17 cellular contexts compared by ENCODE assay signal in the genomic region with DNA sequence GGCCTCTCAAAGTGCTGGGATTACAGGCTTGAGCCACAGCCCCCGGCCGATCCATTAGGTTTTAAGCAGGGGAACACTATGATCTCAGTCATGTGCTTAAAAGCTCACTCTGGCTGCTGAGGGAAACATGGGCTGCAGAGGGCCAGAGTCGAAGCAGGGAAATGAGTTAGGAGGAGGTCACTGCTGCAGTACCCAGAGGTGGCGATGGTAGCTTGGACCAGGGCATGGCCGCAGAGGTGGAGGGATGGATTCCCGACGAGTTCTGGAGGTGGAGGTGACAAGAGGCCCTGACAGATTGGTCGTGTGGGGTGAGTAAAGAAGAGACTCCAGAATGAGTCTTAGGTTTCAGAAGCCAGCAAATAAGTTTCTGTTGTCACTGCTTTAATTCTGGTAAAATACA.
"Had no signal": no experiment of that assay in that cellular context is flagged by ENCODE, and none has a peak within 500 bp of the region (broad histone marks: within the 10 kb centered on the region; RNA-seq: fewer than 3 reads in every experiment).

No MANE protein-coding gene starts in this region.

- H3K27ac ChIP-seq: brain microvascular endothelial cell, heart right ventricle, left ventricle myocardium inferior, psoas muscle, SK-N-MC, skin epidermis had no signal

- H3K9me3 ChIP-seq: heart right ventricle, left ventricle myocardium inferior, psoas muscle had no signal

- H3K36me3 ChIP-seq: brain microvascular endothelial cell, heart right ventricle, left ventricle myocardium inferior had no signal

- H3K4me1 ChIP-seq: left ventricle myocardium inferior, psoas muscle had no signal

- H3K9me3 Mint-ChIP-seq: activated CD4-positive, alpha-beta T cell treated with anti-CD3 and anti-CD28 coated beads, Interleukin-2, amount 10 ng/mL, durations not matched to agents 24 days and 14 days; T-helper 2 cell treated with Interferon-gamma antibody and Interleukin-4, amounts not matched to agents 5 μg/mL and 100 μg/mL, for 36 hours; WTC11 had no signal

- H3K4me3 Mint-ChIP-seq: activated CD4-positive, alpha-beta T cell treated with anti-CD3 and anti-CD28 coated beads, Interleukin-2, amount 10 ng/mL, durations not matched to agents 24 days and 14 days; T-helper 2 cell treated with Interferon-gamma antibody and Interleukin-4, amounts not matched to agents 5 μg/mL and 100 μg/mL, for 36 hours; WTC11 had no signal

- H3K27ac Mint-ChIP-seq: activated CD4-positive, alpha-beta T cell treated with anti-CD3 and anti-CD28 coated beads, Interleukin-2, amount 10 ng/mL, durations not matched to agents 24 days and 14 days; T-helper 2 cell treated with Interferon-gamma antibody and Interleukin-4, amounts not matched to agents 5 μg/mL and 100 μg/mL, for 36 hours; WTC11 had no signal

- H3K4me1 Mint-ChIP-seq: WTC11 had no signal

- DNase-seq: activated CD4-positive, alpha-beta T cell treated with anti-CD3 and anti-CD28 coated beads, Interleukin-2, amount 10 ng/mL, durations not matched to agents 24 days and 14 days; activated CD8-positive, alpha-beta memory T cell treated with anti-CD3 and anti-CD28 coated beads for 24 hours; activated naive CD4-positive, alpha-beta T cell treated with anti-CD3 and anti-CD28 coated beads, Interleukin-2, amount 50 U/mL, for 16 hours; aorta; brain microvascular endothelial cell; cerebellar nuclear complex; cortex of kidney; effector CD4-positive, alpha-beta T cell; heart right ventricle; left ventricle myocardium inferior; psoas muscle; right cardiac atrium; stimulated activated CD4-positive, alpha-beta T cell treated with anti-CD3 and anti-CD28 coated beads, Interleukin-4, amount 100 ng/mL, for 1 hour had no signal

- H3K27me3 ChIP-seq: brain microvascular endothelial cell, heart right ventricle had no signal

- H3K4me3 ChIP-seq: heart right ventricle, left ventricle myocardium inferior, psoas muscle, SK-N-MC, skin epidermis had no signal

- H3K36me3 Mint-ChIP-seq: WTC11 had no signal
